In the genomic region with DNA sequence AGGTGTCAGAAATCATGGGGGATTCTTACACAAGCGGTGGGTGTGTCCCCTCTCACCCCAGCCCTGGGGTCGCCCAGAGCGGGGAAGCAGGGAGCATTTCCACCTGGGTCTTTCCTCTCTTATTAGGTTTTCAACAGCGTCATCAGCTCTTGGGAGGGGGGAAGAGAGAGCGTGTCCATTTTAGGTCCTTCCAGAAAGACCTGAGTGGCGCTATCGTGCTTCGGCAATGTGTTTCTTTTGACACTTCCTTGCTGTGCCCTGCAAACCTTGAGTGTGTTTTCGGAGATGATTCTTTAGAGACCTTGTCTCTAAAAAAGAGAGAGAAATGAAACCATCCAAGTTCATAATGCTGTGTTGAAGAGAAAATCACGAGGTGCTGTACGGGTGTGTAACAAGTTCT, we compare ENCODE assay signal across 19 cellular contexts.
DNase-seq lines count a peak whose midpoint lies in the region; ATAC-seq, FAIRE-seq and TF ChIP-seq lines count a peak whose summit lies in the region.
"Had no signal": no experiment of that assay in that cellular context is flagged by ENCODE, and none has a peak within 500 bp of the region (broad histone marks: within the 10 kb centered on the region; RNA-seq: fewer than 3 reads in every experiment).

No MANE protein-coding gene starts in this region.

- no peak overlapping the region for H3K56ac ChIP-seq in H1 (replicated peaks; ENCODE audit: insufficient read length, low read depth, low read length)

- H3K9me2 ChIP-seq in GM23338 (ENCODE audit: insufficient read depth) = no peaks in the 10 kb centered on the region

- H3K79me2 ChIP-seq in GM23338 (replicated peaks; ENCODE audit: insufficient read depth) (no peaks in the 10 kb centered on the region), K562 (ENCODE audit: control insufficient read depth, insufficient read depth, low read length) (no peaks in the 10 kb centered on the region), H1 (ENCODE audit: control insufficient read depth in 1 of 2, insufficient read depth in 2 of 2, low read length in 2 of 2) (no peaks in the 10 kb centered on the region)

- 0 out of 2 replicates have a peak overlapping the region, but pooled peaks have one; percentile 68 for H2BK12ac ChIP-seq in H1 (ENCODE audit: low read depth, low read length)

- no peaks in the 10 kb centered on the region for H3K9me3 Mint-ChIP-seq in GM23338
- no peaks in the 10 kb centered on the region for H3K9me3 Mint-ChIP-seq in activated T-cell treated with anti-CD3 and anti-CD28 coated beads, Interleukin-2, amount 50 U/mL, for 24 hours
- H3K9me3 Mint-ChIP-seq in activated CD4-positive, alpha-beta T cell treated with anti-CD3 and anti-CD28 coated beads, Interleukin-2, amount 10 ng/mL, durations not matched to agents 24 days and 14 days = no peaks in the 10 kb centered on the region
- H3K9me3 Mint-ChIP-seq: CD4-positive, CD25-positive, alpha-beta regulatory T cell; CD8-positive, alpha-beta T cell; HFFc6 had no signal

- intact Hi-C loops in K562 (cut with micrococcal nuclease) = no loop called here
- intact Hi-C loops in activated CD4-positive, alpha-beta T cell treated with anti-CD3 and anti-CD28 coated beads, Interleukin-2, amount 10 ng/mL, durations not matched to agents 24 days and 14 days (cut with micrococcal nuclease) = no loop called here

- POLR2A ChIA-PET in K562 (lab: Yijun Ruan, JAX) = no interaction called here
- POLR2A ChIA-PET in H1 (lab: Charles Lee; ENCODE audit: partially characterized antibody) = no interaction called here

- H4K8ac ChIP-seq in H1 (ENCODE audit: extremely low read depth, insufficient read depth, low read length) = no peak overlapping the region

- H3K27me3 Mint-ChIP-seq in GM23338 (ENCODE audit: insufficient read depth, low read depth, poor library complexity) = no peaks in the 10 kb centered on the region
- H3K27me3 Mint-ChIP-seq in activated T-cell treated with anti-CD3 and anti-CD28 coated beads, Interleukin-2, amount 50 U/mL, for 24 hours = peaks cover 46% of the 10 kb centered on the region
- H3K27me3 Mint-ChIP-seq in activated CD4-positive, alpha-beta T cell treated with anti-CD3 and anti-CD28 coated beads, Interleukin-2, amount 10 ng/mL, durations not matched to agents 24 days and 14 days = peaks cover 39% of the 10 kb centered on the region

- H2BK5ac ChIP-seq in H1 (ENCODE audit: low read depth, low read length) = no peak overlapping the region

- no peaks in the 10 kb centered on the region for H3K36me3 Mint-ChIP-seq in GM23338 (ENCODE audit: low read depth)
- H3K36me3 Mint-ChIP-seq in activated T-cell treated with anti-CD3 and anti-CD28 coated beads, Interleukin-2, amount 50 U/mL, for 24 hours (ENCODE audit: low read depth) = no peaks in the 10 kb centered on the region
- H3K36me3 Mint-ChIP-seq in activated CD4-positive, alpha-beta T cell treated with anti-CD3 and anti-CD28 coated beads, Interleukin-2, amount 10 ng/mL, durations not matched to agents 24 days and 14 days (ENCODE audit: low read depth) = no peaks in the 10 kb centered on the region
- H3K36me3 Mint-ChIP-seq: CD4-positive, CD25-positive, alpha-beta regulatory T cell; CD8-positive, alpha-beta T cell had no signal

- 5% methylated on average over 11 of the region's 11 CpGs for WGBS in K562 (ENCODE audit: insufficient coverage, low coverage, missing lambda C conversion rate)
- WGBS in H1 (ENCODE audit: extremely low coverage in 1 of 2, insufficient coverage in 1 of 2, insufficient read length in 1 of 2, insufficient replicate concordance in 2 of 2, low coverage in 1 of 2, low lambda C conversion rate in 2 of 2, missing lambda C conversion rate in 1 of 2), 2 experiments = 95% methylated on average over 9 of the region's 11 CpGs; no CpG with 5 or more reads in 1 of the 2 experiments

- no peak overlapping the region for H4K5ac ChIP-seq in H1 (ENCODE audit: insufficient read length, low read depth, low read length)

- no peaks in the 10 kb centered on the region for H4K20me1 ChIP-seq in GM23338 (replicated peaks; ENCODE audit: insufficient read depth)
- no peaks in the 10 kb centered on the region for H4K20me1 ChIP-seq in K562 (replicated peaks; ENCODE audit: control insufficient read depth, insufficient read depth, low read length)
- no peaks in the 10 kb centered on the region for H4K20me1 ChIP-seq in H1 (replicated peaks in 1 of 2; ENCODE audit: control insufficient read depth in 1 of 2, insufficient read depth in 2 of 2, low read length in 2 of 2)

- H3K9ac ChIP-seq in K562 (ENCODE audit: insufficient read depth in 1 of 2, low read depth in 2 of 2, low read length in 2 of 2) (no peak overlapping the region), H1 (replicated peaks in 1 of 4; ENCODE audit: extremely low read depth in 1 of 4, low read depth in 3 of 4, low read length in 3 of 4) (no peak overlapping the region)
- H3K9ac ChIP-seq: GM23248 had no signal

- H3K4me2 ChIP-seq in GM23338 = no peak overlapping the region
- no peak overlapping the region for H3K4me2 ChIP-seq in K562 (ENCODE audit: insufficient read depth, low read length)
- H3K4me2 ChIP-seq in H1 (ENCODE audit: insufficient read depth in 1 of 2, low read depth in 2 of 2, low read length in 2 of 2) = no peak overlapping the region

- no peak overlapping the region for H3K14ac ChIP-seq in H1 (ENCODE audit: insufficient read length)

- TF ChIP-seq EP300 in K562 (IDR thresholded peaks at IDR 0.05; ENCODE audit: low read length) (no peak), H1 (IDR thresholded peaks at IDR 0.05; ENCODE audit: borderline replicate concordance in 1 of 2, low read depth in 2 of 2, low read length in 2 of 2) (no peak)

- no peak overlapping the region for H2BK15ac ChIP-seq in H1 (ENCODE audit: low read length)

- TF ChIP-seq CTCF in GM23338 (conservative IDR thresholded peaks at IDR 0.05; ENCODE audit: low read depth in 2 of 2) (peak in 1 of 2 experiments; percentile 28; a peak in 2 of 4 replicates), K562 (IDR thresholded peaks at IDR 0.05 in 2 of 3, conservative IDR thresholded peaks at IDR 0.05 in 1 of 3; ENCODE audit: insufficient read depth in 2 of 3, low read depth in 1 of 3, low read length in 3 of 3) (peak in 2 of 3 experiments; percentile 12 to 32; a peak in 2 of 6 replicates), H1 (IDR thresholded peaks at IDR 0.05; ENCODE audit: control extremely low read depth in 1 of 3, insufficient read depth in 1 of 3, low read depth in 1 of 3, low read length in 3 of 3) (no peak)

- ATAC-seq in GM23338 (no peak), K562 (peak; percentile 75), esophagus mucosa (no peak)
- ATAC-seq: CD8-positive, alpha-beta T cell; GM12878 had no signal

- no peaks in the 10 kb centered on the region for H3F3A ChIP-seq in GM23338 (replicated peaks; ENCODE audit: low read depth)

- H3K18ac ChIP-seq in H1 (ENCODE audit: extremely low read depth, low read length) = no peak overlapping the region

- H4K91ac ChIP-seq in H1 (replicated peaks; ENCODE audit: insufficient read length, low read length) = no peak overlapping the region

- H2BK120ac ChIP-seq in H1 (replicated peaks; ENCODE audit: low read depth, low read length) = no peak overlapping the region

- H2AK5ac ChIP-seq in H1 (ENCODE audit: low read depth, low read length) = no peak overlapping the region

- H3K27ac ChIP-seq in GM23338 (ENCODE audit: low read depth) (no peak overlapping the region), K562 (ENCODE audit: extremely low read depth, low read depth, low read length) (no peak overlapping the region), H1 (ENCODE audit: low read depth, low read length) (no peak overlapping the region)
- H3K27ac ChIP-seq: GM23248 had no signal

- H3K4me3 Mint-ChIP-seq in GM23338 = no peak overlapping the region
- H3K4me3 Mint-ChIP-seq in activated T-cell treated with anti-CD3 and anti-CD28 coated beads, Interleukin-2, amount 50 U/mL, for 24 hours = no peak overlapping the region
- H3K4me3 Mint-ChIP-seq in activated CD4-positive, alpha-beta T cell treated with anti-CD3 and anti-CD28 coated beads, Interleukin-2, amount 10 ng/mL, durations not matched to agents 24 days and 14 days = no peak overlapping the region
- H3K4me3 Mint-ChIP-seq: CD4-positive, CD25-positive, alpha-beta regulatory T cell; CD8-positive, alpha-beta T cell; HFFc6 had no signal

- H3K79me1 ChIP-seq in H1 (ENCODE audit: low read depth, low read length) = no peaks in the 10 kb centered on the region

- no peak overlapping the region for H3K27ac Mint-ChIP-seq in GM23338
- H3K27ac Mint-ChIP-seq in activated T-cell treated with anti-CD3 and anti-CD28 coated beads, Interleukin-2, amount 50 U/mL, for 24 hours = no peak overlapping the region
- H3K27ac Mint-ChIP-seq in activated CD4-positive, alpha-beta T cell treated with anti-CD3 and anti-CD28 coated beads, Interleukin-2, amount 10 ng/mL, durations not matched to agents 24 days and 14 days = no peak overlapping the region
- H3K27ac Mint-ChIP-seq: CD8-positive, alpha-beta T cell; HFFc6 had no signal

- H2AFZ ChIP-seq in GM23338 (peak overlapping the region; percentile 43; the same call in 1 of the 2 replicates), K562 (ENCODE audit: low read depth, low read length) (no peak overlapping the region; the same call in 1 of the 2 replicates), H1 (ENCODE audit: low read length) (no peak overlapping the region)
- H2AFZ ChIP-seq: GM23248 had no signal

- BruUV-seq in K562 (replicated peaks; lab: Mats Ljungman, UMichigan) = no TSS peak

- H2BK20ac ChIP-seq in H1 (ENCODE audit: low read length) = no peak overlapping the region

- no peak overlapping the region for H3K23ac ChIP-seq in H1 (ENCODE audit: insufficient read length)

- H3K36me3 ChIP-seq in GM23338 (ENCODE audit: insufficient read depth) = no peaks in the 10 kb centered on the region
- H3K36me3 ChIP-seq in K562 (ENCODE audit: control insufficient read depth, insufficient read depth, low read length) = no peaks in the 10 kb centered on the region
- no peaks in the 10 kb centered on the region for H3K36me3 ChIP-seq in H1 (ENCODE audit: control insufficient read depth in 2 of 4, insufficient read depth in 4 of 4, low read length in 3 of 4)
- H3K36me3 ChIP-seq: HAP-1 had no signal

- H3K4me1 ChIP-seq in GM23338 (ENCODE audit: insufficient read depth) = no peaks in the 10 kb centered on the region
- H3K4me1 ChIP-seq in K562 (replicated peaks in 1 of 2; ENCODE audit: control insufficient read depth in 2 of 2, insufficient read depth in 2 of 2, low read length in 2 of 2) = no peaks in the 10 kb centered on the region; a peak in 1 of 5 replicates
- H3K4me1 ChIP-seq in H1 (replicated peaks in 1 of 4; ENCODE audit: control insufficient read depth in 3 of 4, insufficient read depth in 4 of 4, low read length in 3 of 4) = peaks cover 0 to 5% (median 3%) of the 10 kb centered on the region in 4 experiments; a peak in 3 of 7 replicates
- H3K4me1 ChIP-seq: Caco-2, HAP-1 had no signal

- TF ChIP-seq POLR2A in K562 (conservative IDR thresholded peaks at IDR 0.05) (no peak), H1 (IDR thresholded peaks at IDR 0.05; ENCODE audit: control extremely low read depth in 1 of 2, low read depth in 2 of 2, low read length in 2 of 2) (no peak)

- H3K4ac ChIP-seq in H1 (replicated peaks; ENCODE audit: insufficient read length, low read depth, low read length) = no peak overlapping the region

- FAIRE-seq in K562 (lab: Jason Lieb, UNC) = peak; percentile 65
- FAIRE-seq in H1 (lab: Jason Lieb, UNC) = no peak
- FAIRE-seq: G401.6, GM12878, GM19239, H54 had no signal

- DNase-seq in GM23338 (ENCODE audit: low spot score) = no peak
- peak in 1 of 4 experiments; percentile 22 for DNase-seq in K562 (ENCODE audit: extremely low read depth in 1 of 4, low spot score in 3 of 4)
- DNase-seq in H1 (ENCODE audit: low read depth in 1 of 2, low spot score in 2 of 2) = no peak
- no peak for DNase-seq in activated T-cell treated with anti-CD3 and anti-CD28 coated beads, Interleukin-2, amount 50 U/mL, for 24 hours
- no peak for DNase-seq in activated CD4-positive, alpha-beta T cell treated with anti-CD3 and anti-CD28 coated beads, Interleukin-2, amount 10 ng/mL, durations not matched to agents 24 days and 14 days
- DNase-seq: C1 segment of cervical spinal cord; Caco-2; CD4-positive, CD25-positive, alpha-beta regulatory T cell; CD8-positive, alpha-beta T cell; DMS153; DND-41; GM23248; HFFc6 had no signal

- peaks cover 5% of the 10 kb centered on the region for H3K4me1 Mint-ChIP-seq in GM23338
- H3K4me1 Mint-ChIP-seq in activated T-cell treated with anti-CD3 and anti-CD28 coated beads, Interleukin-2, amount 50 U/mL, for 24 hours (ENCODE audit: low read depth) = no peaks in the 10 kb centered on the region
- peaks cover 2% of the 10 kb centered on the region for H3K4me1 Mint-ChIP-seq in activated CD4-positive, alpha-beta T cell treated with anti-CD3 and anti-CD28 coated beads, Interleukin-2, amount 10 ng/mL, durations not matched to agents 24 days and 14 days

- H3K23me2 ChIP-seq in H1 (ENCODE audit: low read depth, low read length) = no peaks in the 10 kb centered on the region

- TF ChIP-seq RAD21 in K562 (CRISPR knock-in tag; conservative IDR thresholded peaks at IDR 0.05 in 1 of 2, IDR thresholded peaks at IDR 0.05 in 1 of 2) (0 out of 4 replicates have a peak, but pooled peaks have one; percentile 6 to 10), H1 (IDR thresholded peaks at IDR 0.05 in 1 of 2, conservative IDR thresholded peaks at IDR 0.05 in 1 of 2; ENCODE audit: low read depth in 2 of 2, low read length in 2 of 2) (peak in 1 of 2 experiments; percentile 19; a peak in 1 of 4 replicates)

- in situ Hi-C loops in K562 (cut with MboI) = no loop called here

- CTCF ChIA-PET in K562 (lab: Yijun Ruan, JAX; ENCODE audit: low intra/inter-chr PET ratio) = no interaction called here
- CTCF ChIA-PET in H1 (lab: Charles Lee; ENCODE audit: partially characterized antibody) = interaction anchor here (0.6 to 2.1 kb wide), 5 partner anchors 14 to 269 kb away, joined by 3 to 8 read pairs (median 3); no protein-coding TSS in a partner anchor

- H3K9me1 ChIP-seq in K562 (ENCODE audit: control insufficient read depth, insufficient read depth, low read length) = no peaks in the 10 kb centered on the region

- H3K27me3 ChIP-seq in GM23338 (ENCODE audit: insufficient read depth) = no peaks in the 10 kb centered on the region
- H3K27me3 ChIP-seq in K562 (ENCODE audit: control insufficient read depth in 2 of 2, insufficient read depth in 2 of 2, low read length in 2 of 2) = peaks cover 40 to 68% of the 10 kb centered on the region in 2 experiments
- H3K27me3 ChIP-seq in H1 (replicated peaks in 1 of 4; ENCODE audit: control insufficient read depth in 3 of 4, extremely low read depth in 1 of 4, insufficient read depth in 3 of 4, low read length in 3 of 4) = no peaks in the 10 kb centered on the region

- H3K9me3 ChIP-seq in K562 (replicated peaks; ENCODE audit: control insufficient read depth, insufficient read depth, low read depth, low read length) (no peaks in the 10 kb centered on the region), H1 (ENCODE audit: insufficient read depth in 2 of 2, low read depth in 1 of 2, low read length in 1 of 2) (no peaks in the 10 kb centered on the region)
- H3K9me3 ChIP-seq: Caco-2, HAP-1 had no signal

- H3K4me3 ChIP-seq in GM23338 (no peak overlapping the region), K562 (no peak overlapping the region), H1 (ENCODE audit: extremely low read depth in 1 of 4, insufficient read depth in 2 of 4, low read depth in 3 of 4, low read length in 4 of 4) (no peak overlapping the region)
- H3K4me3 ChIP-seq: GM12878, GM23248, HAP-1 had no signal

Comparison
In these comparisons a context has a peak if more than half of its experiments do, and no peak if none do; other contexts are left out.
1. CTCF ChIP-seq: peak in K562 (2 of 3); none in H1 (0 of 3).